ENCODE assay signal across 8 cellular contexts in the genomic region with DNA sequence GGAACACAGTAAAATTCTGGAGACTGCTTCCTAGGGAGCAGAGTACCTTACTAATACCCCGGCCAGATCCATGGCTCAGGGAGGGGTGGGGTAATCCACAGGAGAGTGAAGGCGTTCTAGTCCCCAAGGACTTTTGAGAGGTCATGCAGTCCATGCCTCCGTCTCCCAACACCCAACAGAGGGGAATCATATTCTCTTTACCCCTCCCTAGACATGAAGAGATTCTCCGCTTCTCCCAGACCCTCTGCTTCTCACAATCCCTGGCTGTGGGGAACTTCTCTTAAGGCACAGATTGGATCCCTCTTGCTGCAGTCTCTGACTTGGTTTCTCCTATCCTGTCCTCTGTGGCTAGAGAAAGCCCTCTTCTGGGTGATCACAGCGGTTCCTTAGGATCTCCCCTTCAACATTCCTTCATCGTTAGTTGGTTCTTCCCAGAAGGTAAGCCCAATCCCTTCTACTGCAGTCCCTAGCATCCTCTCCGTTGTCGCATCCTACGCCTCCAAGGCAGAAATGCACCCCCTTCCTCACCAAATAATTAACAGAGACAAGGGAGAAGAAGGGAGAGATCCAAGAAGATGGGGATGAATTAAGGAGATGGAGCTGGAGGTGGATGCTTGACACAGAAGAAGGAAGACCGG. TPM values are rescaled to one million over a fixed set of nuclear protein-coding genes. Genes with fewer than 3 reads are reported as not detected.
DNase-seq lines count a peak whose midpoint lies in the region; ATAC-seq and TF ChIP-seq lines count a peak whose summit lies in the region.

No MANE protein-coding gene starts in this region.

- H2AFZ ChIP-seq in smooth muscle cell (ENCODE audit: low read depth) = peak overlapping the region; percentile 98

- H4K20me1 ChIP-seq in smooth muscle cell (ENCODE audit: low read depth) = peaks cover 14% of the 10 kb centered on the region

- H3K27ac ChIP-seq in iPS DF 6.9 (ENCODE audit: low read length) (no peak overlapping the region), smooth muscle cell (ENCODE audit: low read depth) (no peak overlapping the region)

- TF ChIP-seq CTCF in WI38 (IDR thresholded peaks at IDR 0.05; ENCODE audit: low read depth, low read length) = no peak
- TF ChIP-seq CTCF in smooth muscle cell (IDR thresholded peaks at IDR 0.05; ENCODE audit: borderline replicate concordance, insufficient read depth, poor library complexity, severe bottlenecking) = no peak

- peaks cover 3% of the 10 kb centered on the region; the same call in 1 of the 2 replicates for H3K4me1 ChIP-seq in iPS DF 6.9 (ENCODE audit: control insufficient read depth, insufficient read depth, low read length)
- H3K4me1 ChIP-seq in smooth muscle cell (ENCODE audit: low read depth) = peaks cover 6% of the 10 kb centered on the region

- peaks cover 5% of the 10 kb centered on the region for H3F3A ChIP-seq in smooth muscle cell (ENCODE audit: low read depth)

- H3K9ac ChIP-seq in smooth muscle cell (ENCODE audit: low read depth) = peak overlapping the region; percentile 44

- H3K9me3 ChIP-seq in iPS DF 6.9 (ENCODE audit: control insufficient read depth, insufficient read depth, low read length) (no peaks in the 10 kb centered on the region), smooth muscle cell (replicated peaks; ENCODE audit: low read depth) (no peaks in the 10 kb centered on the region)

- ATAC-seq in GM19328 (IDR thresholded peaks at IDR 0.05; ENCODE audit: unreplicated experiment) (no peak), GM18858 (IDR thresholded peaks at IDR 0.05; ENCODE audit: unreplicated experiment) (no peak)

- peak; percentile 4 for DNase-seq in HCEC 1CT
- DNase-seq in iPS DF 6.9 (ENCODE audit: low read depth, low spot score) = no peak
- no peak for DNase-seq in smooth muscle cell (lab: John Stamatoyannopoulos, UW; ENCODE audit: unreplicated experiment)
- no peak for DNase-seq in stimulated activated CD4-positive, alpha-beta T cell treated with anti-CD3 and anti-CD28 coated beads, Interleukin-2, amount 100 ng/mL, for 48 hours
- no peak for DNase-seq in A172 (ENCODE audit: low spot score)

- WGBS in iPS DF 6.9 (ENCODE audit: insufficient coverage, insufficient read length) = no CpG with 5 or more reads among the region's 10 CpGs
- WGBS in smooth muscle cell (ENCODE audit: low lambda C conversion rate) = 32% methylated on average over 10 of the region's 10 CpGs

- H3K27me3 ChIP-seq in iPS DF 6.9 (ENCODE audit: control insufficient read depth, insufficient read depth, low read length) = no peaks in the 10 kb centered on the region
- no peaks in the 10 kb centered on the region for H3K27me3 ChIP-seq in smooth muscle cell (ENCODE audit: low read depth)

- peaks cover 1% of the 10 kb centered on the region for H3K79me2 ChIP-seq in smooth muscle cell (ENCODE audit: low read depth)

- H3K4me3 ChIP-seq in WI38 (ENCODE audit: low read depth, low read length) = peak overlapping the region; percentile 89
- H3K4me3 ChIP-seq in iPS DF 6.9 (ENCODE audit: low read length) = peak overlapping the region; percentile 50
- H3K4me3 ChIP-seq in smooth muscle cell = peak overlapping the region; percentile 76

- H3K4me2 ChIP-seq in smooth muscle cell = peak overlapping the region; percentile 96

- no peaks in the 10 kb centered on the region for H3K36me3 ChIP-seq in iPS DF 6.9 (ENCODE audit: control insufficient read depth, insufficient read depth, low read length)
- no peaks in the 10 kb centered on the region for H3K36me3 ChIP-seq in smooth muscle cell (ENCODE audit: low read depth)

RNA-seq across cellular contexts. Expression of a gene that starts 0.6 kb away (rescaled TPM):
- 2.8 and 4.0 TPM in 2 replicates for total RNA-seq in smooth muscle cell
- 15.2 and 19.0 TPM in 2 replicates for polyA plus RNA-seq in smooth muscle cell
- total RNA-seq in A172 (2014; rRNA removed; shearing (Covaris generic)) = 0.26 and 0.55 TPM in 2 replicates

RNA-seq across cellular contexts. Expression of a gene that starts 4.3 kb away (rescaled TPM):
- total RNA-seq in smooth muscle cell = 33.9 and 35.1 TPM in 2 replicates
- polyA plus RNA-seq in smooth muscle cell = 27.1 and 37.7 TPM in 2 replicates
- 40.1 and 49.9 TPM in 2 replicates for total RNA-seq in A172 (2014; rRNA removed; shearing (Covaris generic))

RNA-seq across cellular contexts. Expression of a gene that starts 46.6 kb away (rescaled TPM):
- total RNA-seq in smooth muscle cell = 12.4 and 15.6 TPM in 2 replicates
- 19.0 and 26.7 TPM in 2 replicates for polyA plus RNA-seq in smooth muscle cell
- 6.0 and 8.2 TPM in 2 replicates for total RNA-seq in A172 (2014; rRNA removed; shearing (Covaris generic))
